ENCODE assay signal across 8 cellular contexts in the genomic region with DNA sequence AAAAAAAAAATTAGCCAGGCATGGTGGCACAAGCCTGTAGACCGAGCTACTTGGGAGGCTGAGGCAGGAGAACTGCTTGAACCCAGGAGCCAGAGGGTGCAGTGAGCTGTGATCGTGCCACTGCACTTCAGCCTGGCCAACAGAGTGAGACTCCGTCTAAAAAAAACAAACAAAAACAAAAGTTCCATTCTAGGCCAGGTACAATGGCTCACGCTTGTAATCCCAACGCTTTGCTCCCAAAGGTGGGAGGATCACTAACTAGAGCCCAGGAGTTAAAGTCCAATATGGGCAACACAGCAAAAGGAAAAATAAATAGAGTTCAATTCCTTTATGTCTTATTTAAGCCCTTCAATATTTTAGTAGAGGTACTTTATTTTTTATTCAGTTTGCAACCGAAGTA.
"Had no signal": no experiment of that assay in that cellular context is flagged by ENCODE, and none has a peak within 500 bp of the region (broad histone marks: within the 10 kb centered on the region; RNA-seq: fewer than 3 reads in every experiment).

No MANE protein-coding gene starts in this region.

- DNase-seq: H9, HCEC 1CT, KBM-7 had no signal

- ATAC-seq: GM23338 had no signal

- H3K4me3 ChIP-seq: GM23338 had no signal

- H3K27ac ChIP-seq: HL-60 had no signal

- H2AFZ ChIP-seq: GM23338 had no signal

- H3K4me2 ChIP-seq: GM23338 had no signal

- FAIRE-seq: H1, H54, HTR-8/SVneo had no signal
